ENCODE assay signal across 1 cellular context in the genomic region with DNA sequence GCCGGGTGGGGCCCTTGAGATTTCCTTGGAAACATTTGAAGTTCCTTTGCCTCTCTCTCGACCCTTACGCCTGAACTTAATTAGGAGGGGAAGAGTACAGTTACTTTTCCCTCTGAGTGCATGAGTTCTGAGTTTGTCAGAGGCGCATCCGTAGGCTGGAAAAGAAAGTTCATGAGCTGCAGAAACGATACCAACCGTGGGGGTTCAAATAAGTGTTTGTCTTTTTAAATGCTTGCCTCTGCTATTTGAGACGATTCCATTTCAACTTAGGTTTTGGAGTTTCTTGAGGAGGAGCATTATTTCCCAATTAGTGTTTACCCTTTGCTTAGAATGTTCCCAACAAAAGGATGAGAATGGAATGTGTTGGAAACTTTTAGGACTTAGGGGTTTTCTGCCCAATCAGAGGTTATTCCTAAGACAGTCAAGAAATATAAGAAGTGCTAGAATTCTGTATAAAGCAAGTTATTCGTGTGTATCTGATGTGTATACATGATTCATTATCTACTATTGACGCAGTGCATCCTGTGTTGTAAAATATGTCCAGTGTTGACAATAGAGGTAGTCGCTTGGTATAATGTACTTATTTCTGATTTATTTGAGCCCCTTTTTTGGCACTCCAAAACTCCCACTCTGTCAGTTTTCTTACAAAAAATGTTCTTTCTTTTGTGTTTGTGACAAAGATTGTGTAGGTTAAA.
A peak's percentile ranks its signal among the peaks of the same experiment; 100 is the strongest.
TF ChIP-seq lines count a peak whose summit lies in the region.

No MANE protein-coding gene starts in this region.

TF ChIP-seq in GM12878, 131 proteins besides CTCF, POLR2A, EP300 and RAD21:
- 0 out of 2 replicates have a peak, but pooled peaks have one; percentile 7 for TF ChIP-seq CHD1 (IDR thresholded peaks at IDR 0.05; ENCODE audit: low read depth, low read length)
- no peak for TF ChIP-seq HDAC2 (IDR thresholded peaks at IDR 0.05)
- TF ChIP-seq KLF5 (IDR thresholded peaks at IDR 0.05; ENCODE audit: partially characterized antibody): peak; percentile 30
- TF ChIP-seq, protein P1, sequence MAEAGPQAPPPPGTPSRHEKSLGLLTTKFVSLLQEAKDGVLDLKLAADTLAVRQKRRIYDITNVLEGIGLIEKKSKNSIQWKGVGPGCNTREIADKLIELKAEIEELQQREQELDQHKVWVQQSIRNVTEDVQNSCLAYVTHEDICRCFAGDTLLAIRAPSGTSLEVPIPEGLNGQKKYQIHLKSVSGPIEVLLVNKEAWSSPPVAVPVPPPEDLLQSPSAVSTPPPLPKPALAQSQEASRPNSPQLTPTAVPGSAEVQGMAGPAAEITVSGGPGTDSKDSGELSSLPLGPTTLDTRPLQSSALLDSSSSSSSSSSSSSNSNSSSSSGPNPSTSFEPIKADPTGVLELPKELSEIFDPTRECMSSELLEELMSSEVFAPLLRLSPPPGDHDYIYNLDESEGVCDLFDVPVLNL (IDR thresholded peaks at IDR 0.05; ENCODE audit: low read depth, low read length): no peak
- TF ChIP-seq, protein P2, sequence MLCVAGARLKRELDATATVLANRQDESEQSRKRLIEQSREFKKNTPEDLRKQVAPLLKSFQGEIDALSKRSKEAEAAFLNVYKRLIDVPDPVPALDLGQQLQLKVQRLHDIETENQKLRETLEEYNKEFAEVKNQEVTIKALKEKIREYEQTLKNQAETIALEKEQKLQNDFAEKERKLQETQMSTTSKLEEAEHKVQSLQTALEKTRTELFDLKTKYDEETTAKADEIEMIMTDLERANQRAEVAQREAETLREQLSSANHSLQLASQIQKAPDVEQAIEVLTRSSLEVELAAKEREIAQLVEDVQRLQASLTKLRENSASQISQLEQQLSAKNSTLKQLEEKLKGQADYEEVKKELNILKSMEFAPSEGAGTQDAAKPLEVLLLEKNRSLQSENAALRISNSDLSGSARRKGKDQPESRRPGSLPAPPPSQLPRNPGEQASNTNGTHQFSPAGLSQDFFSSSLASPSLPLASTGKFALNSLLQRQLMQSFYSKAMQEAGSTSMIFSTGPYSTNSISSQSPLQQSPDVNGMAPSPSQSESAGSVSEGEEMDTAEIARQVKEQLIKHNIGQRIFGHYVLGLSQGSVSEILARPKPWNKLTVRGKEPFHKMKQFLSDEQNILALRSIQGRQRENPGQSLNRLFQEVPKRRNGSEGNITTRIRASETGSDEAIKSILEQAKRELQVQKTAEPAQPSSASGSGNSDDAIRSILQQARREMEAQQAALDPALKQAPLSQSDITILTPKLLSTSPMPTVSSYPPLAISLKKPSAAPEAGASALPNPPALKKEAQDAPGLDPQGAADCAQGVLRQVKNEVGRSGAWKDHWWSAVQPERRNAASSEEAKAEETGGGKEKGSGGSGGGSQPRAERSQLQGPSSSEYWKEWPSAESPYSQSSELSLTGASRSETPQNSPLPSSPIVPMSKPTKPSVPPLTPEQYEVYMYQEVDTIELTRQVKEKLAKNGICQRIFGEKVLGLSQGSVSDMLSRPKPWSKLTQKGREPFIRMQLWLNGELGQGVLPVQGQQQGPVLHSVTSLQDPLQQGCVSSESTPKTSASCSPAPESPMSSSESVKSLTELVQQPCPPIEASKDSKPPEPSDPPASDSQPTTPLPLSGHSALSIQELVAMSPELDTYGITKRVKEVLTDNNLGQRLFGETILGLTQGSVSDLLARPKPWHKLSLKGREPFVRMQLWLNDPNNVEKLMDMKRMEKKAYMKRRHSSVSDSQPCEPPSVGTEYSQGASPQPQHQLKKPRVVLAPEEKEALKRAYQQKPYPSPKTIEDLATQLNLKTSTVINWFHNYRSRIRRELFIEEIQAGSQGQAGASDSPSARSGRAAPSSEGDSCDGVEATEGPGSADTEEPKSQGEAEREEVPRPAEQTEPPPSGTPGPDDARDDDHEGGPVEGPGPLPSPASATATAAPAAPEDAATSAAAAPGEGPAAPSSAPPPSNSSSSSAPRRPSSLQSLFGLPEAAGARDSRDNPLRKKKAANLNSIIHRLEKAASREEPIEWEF (IDR thresholded peaks at IDR 0.05; ENCODE audit: insufficient replicate concordance, low read depth, low read length): no peak
- TF ChIP-seq IRF4 (IDR thresholded peaks at IDR 0.05; ENCODE audit: low read depth, low read length): 0 out of 2 replicates have a peak, but pooled peaks have one; percentile 5
- no peak for TF ChIP-seq FOXK2 (IDR thresholded peaks at IDR 0.05)
TF ChIP-seq in GM12878: peak in this region for 3.
